In the genomic region with DNA sequence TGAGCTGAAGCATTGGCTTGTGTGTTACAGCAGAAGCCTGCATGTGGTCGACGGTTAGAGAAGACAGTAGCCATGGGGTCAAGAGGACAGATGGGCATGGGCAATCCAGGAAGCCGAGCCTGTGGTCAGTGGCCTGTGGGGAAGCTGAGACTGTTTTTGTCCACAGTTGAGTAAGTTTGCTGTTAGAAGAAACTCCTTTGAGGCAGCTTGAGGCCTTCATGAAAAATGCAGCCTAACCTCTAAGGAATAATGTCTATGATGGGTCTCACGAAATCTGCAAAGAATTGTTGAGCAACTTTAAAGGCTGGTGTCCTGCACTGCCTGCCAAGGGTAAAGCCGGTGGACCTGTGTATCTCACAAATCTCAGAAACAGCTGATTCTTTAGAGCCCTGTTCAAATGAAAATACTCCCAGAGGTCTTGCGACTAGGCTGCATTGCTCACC, we compare ENCODE assay signal across 12 cellular contexts.
A peak's percentile ranks its signal among the peaks of the same experiment; 100 is the strongest.
DNase-seq lines count a peak whose midpoint lies in the region; ATAC-seq and TF ChIP-seq lines count a peak whose summit lies in the region.
"Had no signal": no experiment of that assay in that cellular context is flagged by ENCODE, and none has a peak within 500 bp of the region (broad histone marks: within the 10 kb centered on the region; RNA-seq: fewer than 3 reads in every experiment).

No MANE protein-coding gene starts in this region.

- H3K9me3 Mint-ChIP-seq in CD4-positive, alpha-beta memory T cell = peaks cover 0 to 10% (median under 1%) of the 10 kb centered on the region in 8 donors
- no peaks in the 10 kb centered on the region for H3K9me3 Mint-ChIP-seq in endothelial cell (ENCODE audit: unreplicated experiment)

- DNase-seq in GM23248 (peak; percentile 27), astrocyte of the cerebellum (ENCODE audit: low read depth) (peak; percentile 71), left ventricle myocardium superior (peak; percentile 40), skeletal muscle cell (ENCODE audit: low read depth) (peak; percentile 83), endothelial cell (ENCODE audit: low spot score) (no peak), NCI-H1092 treated with DMSO at 0.1 percent for 48 hours (lab: John Stamatoyannopoulos, UW) (no peak)
- no peak for DNase-seq in CD4-positive, alpha-beta memory T cell
- DNase-seq: DMS 273 treated with DMSO at 0.1 percent for 48 hours; stimulated activated CD4-positive, alpha-beta T cell treated with anti-CD3 and anti-CD28 coated beads, Interleukin-4, amount 100 ng/mL, for 1 hour; trophoblast cell had no signal

- H3K9me2 ChIP-seq in GM23248 (ENCODE audit: insufficient read depth) = no peaks in the 10 kb centered on the region

- no peak overlapping the region for H3K27ac Mint-ChIP-seq in CD4-positive, alpha-beta memory T cell
- H3K27ac Mint-ChIP-seq in endothelial cell (ENCODE audit: unreplicated experiment) = no peak overlapping the region
- H3K27ac Mint-ChIP-seq: IgD-negative memory B cell had no signal

- no peaks in the 10 kb centered on the region for H3K36me3 ChIP-seq in GM23248 (ENCODE audit: low read depth)
- no peaks in the 10 kb centered on the region for H3K36me3 ChIP-seq in CD4-positive, alpha-beta memory T cell (ENCODE audit: insufficient read depth, low read length)

- H3K4me1 ChIP-seq in GM23248 (ENCODE audit: insufficient read depth) = peaks cover 8% of the 10 kb centered on the region; the same call in 1 of the 2 replicates
- H3K4me1 ChIP-seq in CD4-positive, alpha-beta memory T cell (ENCODE audit: insufficient read depth, low read length) = no peaks in the 10 kb centered on the region

- H3F3A ChIP-seq in GM23248 (ENCODE audit: insufficient read depth) = no peaks in the 10 kb centered on the region

- H3K27me3 ChIP-seq in GM23248 (replicated peaks; ENCODE audit: insufficient read depth) = 0 out of 2 replicates have a peak, but pooled peaks cover 5% of the 10 kb centered on the region
- H3K27me3 ChIP-seq in CD4-positive, alpha-beta memory T cell (ENCODE audit: insufficient read depth, low read length) = no peaks in the 10 kb centered on the region

- WGBS in GM23248 (ENCODE audit: low coverage in 1 of 2, low lambda C conversion rate in 2 of 2, missing lambda C conversion rate in 2 of 2), 2 experiments = 64 to 67% methylated on average over 6 of the region's 6 CpGs

- H3K4me3 Mint-ChIP-seq in CD4-positive, alpha-beta memory T cell = no peak overlapping the region
- H3K4me3 Mint-ChIP-seq in endothelial cell (ENCODE audit: unreplicated experiment) = no peak overlapping the region

- H3K9ac ChIP-seq in GM23248 = no peak overlapping the region

- H3K4me1 Mint-ChIP-seq in CD4-positive, alpha-beta memory T cell = no peaks in the 10 kb centered on the region
- H3K4me1 Mint-ChIP-seq in endothelial cell (ENCODE audit: unreplicated experiment) = peaks cover 7% of the 10 kb centered on the region
- H3K4me1 Mint-ChIP-seq: IgD-negative memory B cell had no signal

- no peak for TF ChIP-seq CTCF in astrocyte of the cerebellum (IDR thresholded peaks at IDR 0.05; ENCODE audit: low read depth, low read length, missing control alignments)
- no peak for TF ChIP-seq CTCF in endothelial cell (IDR thresholded peaks at IDR 0.05; ENCODE audit: unreplicated experiment)

- H3K27me3 Mint-ChIP-seq in CD4-positive, alpha-beta memory T cell = peaks cover 2 to 12% of the 10 kb centered on the region in 2 donors
- peaks cover 5% of the 10 kb centered on the region for H3K27me3 Mint-ChIP-seq in endothelial cell (ENCODE audit: unreplicated experiment)

- H3K27ac ChIP-seq in GM23248 = no peak overlapping the region
- H3K27ac ChIP-seq in CD4-positive, alpha-beta memory T cell (ENCODE audit: low read depth, low read length) = no peak overlapping the region

- H3K4me3 ChIP-seq in GM23248 = no peak overlapping the region
- H3K4me3 ChIP-seq in astrocyte of the cerebellum (ENCODE audit: low read depth, low read length) = no peak overlapping the region
- no peak overlapping the region for H3K4me3 ChIP-seq in skeletal muscle cell (ENCODE audit: low read depth, low read length)
- no peak overlapping the region for H3K4me3 ChIP-seq in CD4-positive, alpha-beta memory T cell (ENCODE audit: low read length in 2 of 2)

- ATAC-seq in left ventricle myocardium superior = peak; percentile 88
- ATAC-seq in GM21515 (IDR thresholded peaks at IDR 0.05; ENCODE audit: unreplicated experiment) = no peak

- in situ Hi-C loops in GM23248 (cut with MboI) (no loop called here), astrocyte of the cerebellum (cut with HindIII; ENCODE audit: low sequenced_read_pairs) (no loop called here)

- H4K20me1 ChIP-seq in GM23248 (ENCODE audit: insufficient read depth) = no peaks in the 10 kb centered on the region

- POLR2A ChIA-PET in CD4-positive, alpha-beta memory T cell (lab: Charles Lee; ENCODE audit: partially characterized antibody) = no interaction called here

- no peaks in the 10 kb centered on the region for H3K9me3 ChIP-seq in GM23248 (ENCODE audit: low read depth)
- peaks cover 0 to 4% of the 10 kb centered on the region in 2 donors for H3K9me3 ChIP-seq in CD4-positive, alpha-beta memory T cell (ENCODE audit: control insufficient read depth in 1 of 2, low read length in 2 of 2)

- no peaks in the 10 kb centered on the region for H3K79me2 ChIP-seq in GM23248 (ENCODE audit: insufficient read depth)

- intact Hi-C loops in left ventricle myocardium superior (cut with micrococcal nuclease) = no loop called here
- intact Hi-C loops in CD4-positive, alpha-beta memory T cell (cut with micrococcal nuclease) = no loop called here

- H3K36me3 Mint-ChIP-seq in CD4-positive, alpha-beta memory T cell = no peaks in the 10 kb centered on the region
- H3K36me3 Mint-ChIP-seq in endothelial cell (ENCODE audit: low read depth, unreplicated experiment) = no peaks in the 10 kb centered on the region

- no peak overlapping the region for H3K4me2 ChIP-seq in GM23248 (ENCODE audit: unreplicated experiment)

- 0 out of 2 replicates have a peak overlapping the region, but pooled peaks have one; percentile 15 for H2AFZ ChIP-seq in GM23248

- CTCF ChIA-PET in CD4-positive, alpha-beta memory T cell (lab: Charles Lee; ENCODE audit: partially characterized antibody) = no interaction called here

Comparison
In these comparisons a context has a peak if more than half of its experiments do, and no peak if none do; other contexts are left out.
1. DNase-seq: peak in GM23248 (single experiment), astrocyte of the cerebellum (single experiment), left ventricle myocardium superior (single experiment) and skeletal muscle cell (single experiment); none in CD4-positive, alpha-beta memory T cell (0 of 5), endothelial cell (single experiment) and NCI-H1092 treated with DMSO at 0.1 percent for 48 hours (single experiment).